Comparison of ENCODE assay signal across 18 cellular contexts in genomic region chr12:120215357-120215735, GRCh38. TPM values are rescaled to one million over a fixed set of nuclear protein-coding genes. Genes with fewer than 3 reads are reported as not detected.
DNase-seq lines count a peak whose midpoint lies in the region; ATAC-seq and TF ChIP-seq lines count a peak whose summit lies in the region.
"Had no signal": no experiment of that assay in that cellular context is flagged by ENCODE, and none has a peak within 500 bp of the region (broad histone marks: within the 10 kb centered on the region; RNA-seq: fewer than 3 reads in every experiment).

No MANE protein-coding gene starts in this region.

- no peaks in the 10 kb centered on the region for H4K20me1 ChIP-seq in H9 (ENCODE audit: control insufficient read depth, insufficient read depth, insufficient read length)

- no peak overlapping the region for H3K4me2 ChIP-seq in H9 (ENCODE audit: insufficient read depth, insufficient read length, low read length)
- H3K4me2 ChIP-seq: SK-N-SH had no signal

- H3K23me2 ChIP-seq in H9 (ENCODE audit: insufficient read length, low read depth, low read length, poor library complexity, severe bottlenecking) = no peaks in the 10 kb centered on the region

- no peak overlapping the region for H3K4me3 ChIP-seq in endodermal cell (ENCODE audit: low read length)

- DNase-seq in D341Med (ENCODE audit: low spot score) (peak; percentile 27), H9 (no peak), endodermal cell (peak; percentile 49), nephron progenitor cell (no peak), NCI-H1930 (lab: John Stamatoyannopoulos, UW) (no peak), amygdala (lab: John Stamatoyannopoulos, UW) (no peak)
- DNase-seq: ACHN, AML-193, COR-L47, EL, HCEC 1CT, KG1, NCI-H1436 treated with DMSO at 0.1 percent for 48 hours, NCI-H2081, NCI-H82, SHP77 had no signal

- no peak overlapping the region for H2BK12ac ChIP-seq in H9 (ENCODE audit: insufficient read length, low read depth, low read length)

- no peak overlapping the region for H3T11ph ChIP-seq in H9 (ENCODE audit: low read length)

- no peak overlapping the region for H3K23ac ChIP-seq in H9 (ENCODE audit: insufficient read length, low read depth, low read length)

- no peak overlapping the region for H3K9ac ChIP-seq in H9 (ENCODE audit: extremely low read depth, insufficient read length, low read length)
- no peak overlapping the region for H3K9ac ChIP-seq in endodermal cell (ENCODE audit: extremely low read depth, low read length, poor library complexity, severe bottlenecking)
- H3K9ac ChIP-seq: SK-N-SH had no signal

- H4K91ac ChIP-seq in H9 (ENCODE audit: insufficient read length, low read depth, low read length) = no peak overlapping the region

- H2BK5ac ChIP-seq in H9 (ENCODE audit: insufficient read length, low read length) = no peak overlapping the region

- H3K79me2 ChIP-seq in H9 (ENCODE audit: insufficient read depth, low read length) = no peaks in the 10 kb centered on the region

- no peak for TF ChIP-seq CTCF in H9 (conservative IDR thresholded peaks at IDR 0.05)
- no peak for TF ChIP-seq CTCF in endodermal cell (conservative IDR thresholded peaks at IDR 0.05)
- no peak for TF ChIP-seq CTCF in nephron progenitor cell (IDR thresholded peaks at IDR 0.05)

- H2AFZ ChIP-seq in H9 (ENCODE audit: low read length) = no peak overlapping the region

- H2BK20ac ChIP-seq in H9 (ENCODE audit: low read depth, low read length, poor library complexity, severe bottlenecking) = no peak overlapping the region

- H2AK5ac ChIP-seq in H9 (ENCODE audit: insufficient read length, low read length) = no peak overlapping the region

- H3K4me3 Mint-ChIP-seq in H9 = no peak overlapping the region
- no peak overlapping the region for H3K4me3 Mint-ChIP-seq in endodermal cell
- no peak overlapping the region for H3K4me3 Mint-ChIP-seq in nephron progenitor cell

- no peak overlapping the region for H3K4ac ChIP-seq in H9 (ENCODE audit: low read depth, low read length)

- H3K4me1 ChIP-seq in H9 (ENCODE audit: insufficient read depth, low read length) = no peaks in the 10 kb centered on the region
- no peaks in the 10 kb centered on the region for H3K4me1 ChIP-seq in endodermal cell (ENCODE audit: control insufficient read depth, insufficient read depth, low read length)

- H3K27me3 ChIP-seq in H9 (ENCODE audit: insufficient read depth, low read length) = no peaks in the 10 kb centered on the region
- H3K27me3 ChIP-seq in endodermal cell (ENCODE audit: control insufficient read depth, insufficient read depth, low read length, poor library complexity, severe bottlenecking) = no peaks in the 10 kb centered on the region

- H3K36me3 ChIP-seq in endodermal cell (ENCODE audit: control insufficient read depth, insufficient read depth, low read length) = peaks cover 56% of the 10 kb centered on the region

- no peak overlapping the region for H4K5ac ChIP-seq in H9 (ENCODE audit: insufficient read length, low read depth, low read length)

- H3K36me3 Mint-ChIP-seq in H9 (ENCODE audit: insufficient read depth in 1 of 3, low read depth in 3 of 3) = peaks cover 25 to 72% (median 60%) of the 10 kb centered on the region in 3 experiments
- peaks cover 55% of the 10 kb centered on the region for H3K36me3 Mint-ChIP-seq in endodermal cell (ENCODE audit: low read depth)
- peaks cover 30% of the 10 kb centered on the region for H3K36me3 Mint-ChIP-seq in nephron progenitor cell (ENCODE audit: low read depth)

- H3K9me3 ChIP-seq in H9 (ENCODE audit: control insufficient read depth, low read depth, low read length) (no peaks in the 10 kb centered on the region), endodermal cell (ENCODE audit: control insufficient read depth, low read length) (no peaks in the 10 kb centered on the region)
- H3K9me3 ChIP-seq: SK-N-SH had no signal

- no peak overlapping the region for H2BK15ac ChIP-seq in H9 (ENCODE audit: low read depth, low read length)

- no peak overlapping the region for H2BK120ac ChIP-seq in H9 (ENCODE audit: low read depth, low read length, poor library complexity, severe bottlenecking)

- no peak overlapping the region for H3K56ac ChIP-seq in H9 (ENCODE audit: insufficient read length, low read depth, low read length)

- no peak overlapping the region for H4K8ac ChIP-seq in H9 (replicated peaks; ENCODE audit: insufficient read length, low read depth, low read length)

- H3K14ac ChIP-seq in H9 (ENCODE audit: insufficient read depth, low read length) = no peak overlapping the region

- H3K9me3 Mint-ChIP-seq in H9 = no peaks in the 10 kb centered on the region
- H3K9me3 Mint-ChIP-seq in endodermal cell = no peaks in the 10 kb centered on the region
- no peaks in the 10 kb centered on the region for H3K9me3 Mint-ChIP-seq in nephron progenitor cell

- H3K18ac ChIP-seq in H9 (ENCODE audit: insufficient read length, low read depth, low read length) = no peak overlapping the region

- ATAC-seq in HG03571 (IDR thresholded peaks at IDR 0.05; ENCODE audit: unreplicated experiment) = no peak

- H3K27ac ChIP-seq in H9 (ENCODE audit: insufficient read length, low read depth, low read length) (no peak overlapping the region), endodermal cell (ENCODE audit: low read depth, low read length) (no peak overlapping the region)

- no peaks in the 10 kb centered on the region for H3K27me3 Mint-ChIP-seq in H9 (ENCODE audit: low read depth)
- H3K27me3 Mint-ChIP-seq in endodermal cell (ENCODE audit: insufficient read depth) = no peaks in the 10 kb centered on the region
- no peaks in the 10 kb centered on the region for H3K27me3 Mint-ChIP-seq in nephron progenitor cell (ENCODE audit: low read depth, poor library complexity)

- H3K79me1 ChIP-seq in H9 (ENCODE audit: insufficient read depth, low read depth, low read length, poor library complexity, severe bottlenecking) = no peaks in the 10 kb centered on the region

- no CpG with 5 or more reads among the region's 15 CpGs for WGBS in H9 (ENCODE audit: extremely low coverage, insufficient read length, low lambda C conversion rate)
- 90 to 95% methylated on average over 3 to 15 of the region's 15 CpGs for WGBS in endodermal cell (ENCODE audit: insufficient coverage in 1 of 2, insufficient read length in 1 of 2), 2 experiments

- H3K4me1 Mint-ChIP-seq in H9 = peaks cover 0 to 7% of the 10 kb centered on the region in 2 experiments; a peak in 2 of 4 replicates
- no peaks in the 10 kb centered on the region for H3K4me1 Mint-ChIP-seq in endodermal cell
- peaks cover 21% of the 10 kb centered on the region for H3K4me1 Mint-ChIP-seq in nephron progenitor cell

- H3K27ac Mint-ChIP-seq in H9 (peak overlapping the region; percentile 87 to 91 (median 89); a peak in 4 of 7 replicates), endodermal cell (no peak overlapping the region), nephron progenitor cell (peak overlapping the region; percentile 90)

RNA-seq across cellular contexts. Expression of gene RPLP0, which starts 14.4 kb away (rescaled TPM):
- total RNA-seq in H9 (2021) (2,950 and 3,019 TPM in 2 replicates), endodermal cell (1,000 to 10,000 TPM; 2,153 to 2,485 TPM)
- polyA plus RNA-seq in endodermal cell (2013, experiment 1 of 2) = 3,202 TPM
- 2,907 TPM for polyA plus RNA-seq in endodermal cell (2013, experiment 2 of 2)

RNA-seq across cellular contexts. Expression of gene GCN1, which starts 20.8 kb away (rescaled TPM):
- total RNA-seq in H9 (2021) (125 and 137 TPM in 2 replicates), endodermal cell (100 to 1,000 TPM; 133 to 143 TPM)
- 51.2 TPM for polyA plus RNA-seq in endodermal cell (2013, experiment 1 of 2)
- 52.7 TPM for polyA plus RNA-seq in endodermal cell (2013, experiment 2 of 2)

RNA-seq across cellular contexts. Expression of gene PXN, which starts 50.2 kb away (rescaled TPM):
- total RNA-seq in H9 (2021) = 88.9 and 92.8 TPM in 2 replicates
- total RNA-seq in endodermal cell = 10 to 100 TPM; 58.4 to 92.7 TPM
- 42.1 TPM for polyA plus RNA-seq in endodermal cell (2013, experiment 1 of 2)
- 44.5 TPM for polyA plus RNA-seq in endodermal cell (2013, experiment 2 of 2)

Comparison
In these comparisons a context has a peak if more than half of its experiments do, and no peak if none do; other contexts are left out.
1. DNase-seq: peak in D341Med (single experiment) and endodermal cell (single experiment); none in H9 (single experiment), nephron progenitor cell (single experiment), NCI-H1930 (0 of 2) and amygdala (0 of 56).